8 cellular contexts compared by ENCODE assay signal in genomic region chr3:50321146-50321843, GRCh38. TPM values are rescaled to one million over a fixed set of nuclear protein-coding genes. Genes with fewer than 3 reads are reported as not detected.
DNase-seq lines count a peak whose midpoint lies in the region; ATAC-seq, FAIRE-seq and TF ChIP-seq lines count a peak whose summit lies in the region.

No MANE protein-coding gene starts in this region.

- peak overlapping the region; percentile 85 for H3K4me3 ChIP-seq in right cardiac atrium (ENCODE audit: low read length)

- peak; percentile 94 for DNase-seq in GM12892 (ENCODE audit: insufficient read length)
- DNase-seq in NCI-H1105 treated with DMSO at 0.1 percent for 48 hours (lab: John Stamatoyannopoulos, UW): peak; percentile 70
- DNase-seq in amygdala (lab: John Stamatoyannopoulos, UW): peak; percentile 63 to 96 (median 90)
- DNase-seq in right cardiac atrium: peak; percentile 91 to 97 (median 96)
- DNase-seq in putamen (ENCODE audit: low spot score): peak; percentile 89
- DNase-seq in urothelium cell line (ENCODE audit: low spot score): peak; percentile 94

- under 1% methylated on average over 68 of the region's 68 CpGs for WGBS in right cardiac atrium

- ATAC-seq in HG02678 (IDR thresholded peaks at IDR 0.05; ENCODE audit: unreplicated experiment) (peak; percentile 83), right cardiac atrium (peak; percentile 35 to 76)

- H3K27ac Mint-ChIP-seq in T-helper 1 cell treated with Interleukin-12 subunit alpha and Interleukin-12 subunit beta and Interleukin-4 antibody, amounts not matched to agents 30 μg/mL and 1 μg/mL, for 36 hours: peak overlapping the region; percentile 86

- intact Hi-C loops in right cardiac atrium (cut with DNase I): loop anchor here in 1 of 4 donors (5.0 kb wide), 1 partner anchor 94 kb away; no protein-coding TSS in a partner anchor

- H3K27ac ChIP-seq in right cardiac atrium (ENCODE audit: low read length): peak overlapping the region; percentile 96

- peaks cover 31% of the 10 kb centered on the region for H3K4me1 Mint-ChIP-seq in T-helper 1 cell treated with Interleukin-12 subunit alpha and Interleukin-12 subunit beta and Interleukin-4 antibody, amounts not matched to agents 30 μg/mL and 1 μg/mL, for 36 hours (ENCODE audit: low read depth)

- H3K4me3 Mint-ChIP-seq in T-helper 1 cell treated with Interleukin-12 subunit alpha and Interleukin-12 subunit beta and Interleukin-4 antibody, amounts not matched to agents 30 μg/mL and 1 μg/mL, for 36 hours: peak overlapping the region; percentile 76

- no peaks in the 10 kb centered on the region for H3K9me3 Mint-ChIP-seq in T-helper 1 cell treated with Interleukin-12 subunit alpha and Interleukin-12 subunit beta and Interleukin-4 antibody, amounts not matched to agents 30 μg/mL and 1 μg/mL, for 36 hours

- H3K27me3 Mint-ChIP-seq in T-helper 1 cell treated with Interleukin-12 subunit alpha and Interleukin-12 subunit beta and Interleukin-4 antibody, amounts not matched to agents 30 μg/mL and 1 μg/mL, for 36 hours (ENCODE audit: low read depth): no peaks in the 10 kb centered on the region

- peaks cover 6% of the 10 kb centered on the region for H3K36me3 Mint-ChIP-seq in T-helper 1 cell treated with Interleukin-12 subunit alpha and Interleukin-12 subunit beta and Interleukin-4 antibody, amounts not matched to agents 30 μg/mL and 1 μg/mL, for 36 hours (ENCODE audit: low read depth)

- H3K27me3 ChIP-seq in right cardiac atrium (ENCODE audit: control insufficient read depth, insufficient read depth): no peaks in the 10 kb centered on the region

- no peaks in the 10 kb centered on the region for H3K9me3 ChIP-seq in right cardiac atrium (ENCODE audit: control insufficient read depth, low read length)

- TF ChIP-seq POLR2A in GM12892 (IDR thresholded peaks at IDR 0.05; ENCODE audit: low read depth, low read length): peak; percentile 83; the same call in 1 of the 2 replicates

- peaks cover 9% of the 10 kb centered on the region for H3K4me1 ChIP-seq in right cardiac atrium (ENCODE audit: control insufficient read depth, insufficient read depth, low read length)

- FAIRE-seq in GM12892 (lab: Jason Lieb, UNC): peak; percentile 97
- peak; percentile 93 for FAIRE-seq in urothelium cell line (lab: Jason Lieb, UNC)

RNA-seq across cellular contexts. Expression of gene HYAL2, which starts 1.2 kb away (rescaled TPM):
- polyA plus RNA-seq in GM12892 (2012; ENCODE audit: missing spikeins): 5.8 TPM
- 100 to 1,000 TPM in 1 of 4 donors, 10 to 100 TPM in 3; 40.9 to 114 (median 46.5) TPM for total RNA-seq in right cardiac atrium
- 57.7 TPM for polyA plus RNA-seq in right cardiac atrium

RNA-seq across cellular contexts. Expression of gene TUSC2, which starts 6.7 kb away (rescaled TPM):
- 17.0 TPM for polyA plus RNA-seq in GM12892 (2012; ENCODE audit: missing spikeins)
- 10 to 100 TPM; 28.9 to 33.0 (median 30.0) TPM for total RNA-seq in right cardiac atrium
- polyA plus RNA-seq in right cardiac atrium: 34.9 TPM

RNA-seq across cellular contexts. Expression of gene HYAL1, which starts 17.9 kb away (rescaled TPM):
- 0.49 TPM for polyA plus RNA-seq in GM12892 (2012; ENCODE audit: missing spikeins)
- total RNA-seq in right cardiac atrium: 10 to 100 TPM; 17.8 to 33.7 (median 26.8) TPM
- 25.4 TPM for polyA plus RNA-seq in right cardiac atrium

RNA-seq across cellular contexts. Expression of gene RASSF1, which starts 19.3 kb away (rescaled TPM):
- polyA plus RNA-seq in GM12892 (2012; ENCODE audit: missing spikeins): 30.1 TPM
- 10 to 100 TPM; 15.6 to 19.1 (median 15.8) TPM for total RNA-seq in right cardiac atrium
- 20.4 TPM for polyA plus RNA-seq in right cardiac atrium

RNA-seq across cellular contexts. Expression of gene HYAL3, which starts 22.1 kb away (rescaled TPM):
- polyA plus RNA-seq in GM12892 (2012; ENCODE audit: missing spikeins): 1.2 TPM
- 1 to 10 TPM; 1.1 to 2.4 (median 1.7) TPM for total RNA-seq in right cardiac atrium
- 2.9 TPM for polyA plus RNA-seq in right cardiac atrium

Comparison
In these comparisons a context has a peak if more than half of its experiments do, and no peak if none do; other contexts are left out.
1. Peak in every context shown above with its lines: DNase-seq, ATAC-seq, H3K4me3 ChIP-seq and H3K27ac ChIP-seq.